In genomic region chr11:119351232-119351631, GRCh38 we compare ENCODE assay signal across 1 cellular context.
TF ChIP-seq lines count a peak whose summit lies in the region.

No MANE protein-coding gene starts in this region.

TF ChIP-seq in K562, 482 proteins besides CTCF, POLR2A, EP300 and RAD21:
- no peak for TF ChIP-seq ILK (tag; IDR thresholded peaks at IDR 0.05; ENCODE audit: borderline replicate concordance, low read depth)
- peak; percentile 61; the same call in 1 of the 2 replicates for TF ChIP-seq ZKSCAN1 (IDR thresholded peaks at IDR 0.05; ENCODE audit: low read depth, low read length)
